5 cellular contexts compared by ENCODE assay signal in the genomic region with DNA sequence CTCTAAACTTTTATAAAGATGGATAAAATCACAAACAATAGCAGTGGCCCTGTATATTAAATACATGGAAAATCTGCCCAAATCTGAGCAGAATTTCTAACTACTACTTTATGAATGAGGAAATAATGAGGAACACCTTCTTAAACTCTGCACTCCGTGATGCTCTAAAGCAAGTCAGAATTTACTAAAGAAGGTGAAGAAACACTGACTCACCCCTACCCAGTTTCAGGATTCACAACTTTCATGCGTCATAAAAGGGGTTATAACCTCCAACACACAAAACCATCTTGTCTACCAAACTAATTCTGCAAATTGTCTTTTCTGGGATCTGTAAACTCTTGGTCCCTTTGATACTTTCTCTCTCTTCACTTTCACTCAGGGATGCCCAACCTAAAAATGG.
"Had no signal": no experiment of that assay in that cellular context is flagged by ENCODE, and none has a peak within 500 bp of the region (broad histone marks: within the 10 kb centered on the region; RNA-seq: fewer than 3 reads in every experiment).

No MANE protein-coding gene starts in this region.

- H3K27ac Mint-ChIP-seq: GM23338, H9, IgD-negative memory B cell had no signal

- H3K4me1 Mint-ChIP-seq: H9, IgD-negative memory B cell had no signal

- ATAC-seq: GM23338, HepG2 had no signal

- H3K36me3 Mint-ChIP-seq: IgD-negative memory B cell had no signal

- H3K4me3 ChIP-seq: GM23338 had no signal

- DNase-seq: H9, HCEC 1CT had no signal

- H3K4me3 Mint-ChIP-seq: GM23338, H9, IgD-negative memory B cell had no signal

- H3K27me3 Mint-ChIP-seq: IgD-negative memory B cell had no signal
